In genomic region chr1:21100496-21100895, GRCh38 we compare ENCODE assay signal across 11 cellular contexts.
A peak's percentile ranks its signal among the peaks of the same experiment; 100 is the strongest.
DNase-seq lines count a peak whose midpoint lies in the region; ATAC-seq and TF ChIP-seq lines count a peak whose summit lies in the region.
"Had no signal": no experiment of that assay in that cellular context is flagged by ENCODE, and none has a peak within 500 bp of the region (broad histone marks: within the 10 kb centered on the region; RNA-seq: fewer than 3 reads in every experiment).

No MANE protein-coding gene starts in this region.

- H3K36me3 ChIP-seq in HEK293 (ENCODE audit: control insufficient read depth in 2 of 2, insufficient read depth in 1 of 2, low read length in 2 of 2) (peaks cover 15 to 40% of the 10 kb centered on the region in 2 experiments; a peak in 2 of 3 replicates), SK-N-MC (ENCODE audit: insufficient read depth, low read length) (peaks cover 47% of the 10 kb centered on the region), colonic mucosa (no peaks in the 10 kb centered on the region)

- H3K36me3 Mint-ChIP-seq in progenitor cell of endocrine pancreas (ENCODE audit: insufficient read depth) = peaks cover 20% of the 10 kb centered on the region

- H3K27ac Mint-ChIP-seq in progenitor cell of endocrine pancreas = peak overlapping the region; percentile 17

- H3K9ac ChIP-seq in SK-N-MC (ENCODE audit: insufficient read length) (no peak overlapping the region), colonic mucosa (ENCODE audit: low read depth in 2 of 2, low read length in 2 of 2) (no peak overlapping the region)

- no peaks in the 10 kb centered on the region for H3K9me3 Mint-ChIP-seq in progenitor cell of endocrine pancreas (ENCODE audit: low read depth)

- DNase-seq in SK-N-MC (ENCODE audit: low read depth, low spot score) (peak; percentile 58), fibroblast of villous mesenchyme (ENCODE audit: low read depth) (peak; percentile 87), progenitor cell of endocrine pancreas (ENCODE audit: low spot score, unreplicated experiment) (no peak), colonic mucosa (no peak), NCI-H1092 treated with DMSO at 0.1 percent for 48 hours (lab: John Stamatoyannopoulos, UW) (no peak), medulla oblongata (ENCODE audit: extremely low spot score) (no peak)
- DNase-seq: activated CD4-positive, alpha-beta T cell treated with anti-CD3 and anti-CD28 coated beads, Interleukin-2, amount 50 U/mL, for 4 hours; brain microvascular endothelial cell; testis had no signal

- H3K27ac ChIP-seq in HEK293 (ENCODE audit: extremely low read depth, low read depth, low read length) (no peak overlapping the region), SK-N-MC (peak overlapping the region; percentile 78), colonic mucosa (no peak overlapping the region)
- H3K27ac ChIP-seq: brain microvascular endothelial cell, testis had no signal

- peaks cover 2% of the 10 kb centered on the region for H3K4me1 Mint-ChIP-seq in progenitor cell of endocrine pancreas (ENCODE audit: low read depth)

- no peak overlapping the region for H3K4me3 Mint-ChIP-seq in progenitor cell of endocrine pancreas (ENCODE audit: low read depth)

- CTCF ChIA-PET in HEK293 (lab: Yijun Ruan, JAX) = no interaction called here

- no peaks in the 10 kb centered on the region for H3K9me3 ChIP-seq in HEK293 (ENCODE audit: control insufficient read depth, insufficient read depth, low read depth, low read length)
- no peaks in the 10 kb centered on the region for H3K9me3 ChIP-seq in SK-N-MC (ENCODE audit: low read depth, low read length)
- no peaks in the 10 kb centered on the region for H3K9me3 ChIP-seq in colonic mucosa
- H3K9me3 ChIP-seq: testis had no signal

- H3K27me3 ChIP-seq in colonic mucosa = no peaks in the 10 kb centered on the region
- H3K27me3 ChIP-seq: brain microvascular endothelial cell, testis had no signal

- no peak for TF ChIP-seq CTCF in HEK293 (tag by site-specific recombination; IDR thresholded peaks at IDR 0.05)
- TF ChIP-seq CTCF in fibroblast of villous mesenchyme (IDR thresholded peaks at IDR 0.05; ENCODE audit: insufficient read depth, low read depth, low read length) = no peak
- no peak for TF ChIP-seq CTCF in progenitor cell of endocrine pancreas (IDR thresholded peaks at IDR 0.05; ENCODE audit: unreplicated experiment)
- TF ChIP-seq CTCF in colonic mucosa (IDR thresholded peaks at IDR 0.05) = no peak

- no peak for ATAC-seq in GM19455 (IDR thresholded peaks at IDR 0.05; ENCODE audit: unreplicated experiment)

- POLR2A ChIA-PET in HEK293 (lab: Yijun Ruan, JAX) = no interaction called here

- H3K4me3 ChIP-seq in HEK293 (ENCODE audit: low read depth, low read length) (no peak overlapping the region), SK-N-MC (peak overlapping the region; percentile 14; the same call in 1 of the 2 replicates), fibroblast of villous mesenchyme (ENCODE audit: low read depth, low read length) (no peak overlapping the region), colonic mucosa (no peak overlapping the region)
- H3K4me3 ChIP-seq: testis had no signal

- intact Hi-C loops in colonic mucosa (cut with DNase I) = no loop called here

- H3K27me3 Mint-ChIP-seq in progenitor cell of endocrine pancreas = no peaks in the 10 kb centered on the region

- H3K4me1 ChIP-seq in HEK293 (ENCODE audit: control insufficient read depth, insufficient read depth, low read length) (no peaks in the 10 kb centered on the region), colonic mucosa (no peaks in the 10 kb centered on the region)
- H3K4me1 ChIP-seq: testis had no signal

TF ChIP-seq in HEK293, 187 proteins besides CTCF, POLR2A, EP300 and RAD21:
- TF ChIP-seq SETDB1 (IDR thresholded peaks at IDR 0.05; ENCODE audit: insufficient read length, low read length) (no peak), ZNF600 (tag by site-specific recombination; IDR thresholded peaks at IDR 0.05) (0 out of 2 replicates have a peak, but pooled peaks have one; percentile 10)

Comparison
In these comparisons a context has a peak if more than half of its experiments do, and no peak if none do; other contexts are left out.
1. DNase-seq: peak in SK-N-MC (single experiment) and fibroblast of villous mesenchyme (single experiment); none in progenitor cell of endocrine pancreas (single experiment), colonic mucosa (single experiment), NCI-H1092 treated with DMSO at 0.1 percent for 48 hours (single experiment) and medulla oblongata (single experiment).